8 cellular contexts compared by ENCODE assay signal in genomic region chr22:42368379-42369249, GRCh38.
DNase-seq lines count a peak whose midpoint lies in the region; ATAC-seq and TF ChIP-seq lines count a peak whose summit lies in the region.

No MANE protein-coding gene starts in this region.

- no peak for TF ChIP-seq POLR2A in HCT116 (IDR thresholded peaks at IDR 0.05; ENCODE audit: borderline replicate concordance, extremely low read depth, insufficient read depth, insufficient read length)

- H3K27me3 ChIP-seq in DND-41 (ENCODE audit: insufficient read depth, low read length, poor library complexity) (peaks cover 30% of the 10 kb centered on the region), HCT116 (ENCODE audit: insufficient read depth, low read length) (no peaks in the 10 kb centered on the region), lower lobe of right lung (ENCODE audit: low read depth) (peaks cover 37% of the 10 kb centered on the region)

- intact Hi-C loops in HCT116 (cut with micrococcal nuclease) (loop anchor here (2.0 kb wide), 1 partner anchor 200 kb away; no protein-coding TSS in a partner anchor), lower lobe of right lung (cut with DNase I) (no loop called here)

- peak overlapping the region in 1 of 2 experiments; percentile 53; a peak in 3 of 4 replicates for H3K4me3 ChIP-seq in DND-41 (ENCODE audit: low read depth in 1 of 2, low read length in 2 of 2)
- H3K4me3 ChIP-seq in HCT116 (replicated peaks in 1 of 2; ENCODE audit: low read depth in 1 of 2, low read length in 2 of 2): peak overlapping the region; percentile 86 to 94
- H3K4me3 ChIP-seq in lower lobe of right lung: peak overlapping the region; percentile 72

- POLR2A ChIA-PET in HCT116 (lab: Charles Lee): interaction anchor here (0.8 to 1.6 kb wide), 5 partner anchors 8 to 289 kb away, joined by 3 to 6 read pairs (median 3); partner anchors contain the start of gene SMDT1

- no peak overlapping the region for H3K9ac ChIP-seq in DND-41 (ENCODE audit: low read depth, low read length)
- H3K9ac ChIP-seq in HCT116 (ENCODE audit: low read length): peak overlapping the region; percentile 83

- peak overlapping the region; percentile 85 to 97 (median 89) for H3K4me3 Mint-ChIP-seq in brain
- H3K4me3 Mint-ChIP-seq in stimulated activated naive CD8-positive, alpha-beta T cell treated with anti-CD3 and anti-CD28 coated beads, Interleukin-15, amount 100 ng/mL, for 72 hours: peak overlapping the region; percentile 75 to 87

- H3K4me2 ChIP-seq in DND-41 (ENCODE audit: insufficient read depth, low read length) (peak overlapping the region; percentile 76), HCT116 (ENCODE audit: low read length) (peak overlapping the region; percentile 99)

- TF ChIP-seq CTCF in DND-41 (IDR thresholded peaks at IDR 0.05; ENCODE audit: borderline replicate concordance, extremely low read depth, low read length, poor library complexity, severe bottlenecking) (no peak), HCT116 (IDR thresholded peaks at IDR 0.05 in 2 of 3, conservative IDR thresholded peaks at IDR 0.05 in 1 of 3; ENCODE audit: borderline replicate concordance in 1 of 3, insufficient read depth in 1 of 3, low read depth in 2 of 3, low read length in 2 of 3) (no peak), brain (conservative IDR thresholded peaks at IDR 0.05) (no peak), lower lobe of right lung (IDR thresholded peaks at IDR 0.05) (no peak)

- peak; percentile 24; the same call in 1 of the 3 replicates for ATAC-seq in DND-41 (ENCODE audit: insufficient read depth, low read depth)
- ATAC-seq in HCT116: peak; percentile 45
- ATAC-seq in lower lobe of right lung: peak; percentile 44 to 51
- ATAC-seq in stimulated activated naive CD8-positive, alpha-beta T cell treated with anti-CD3 and anti-CD28 coated beads, Interleukin-15, amount 100 ng/mL, for 72 hours: peak; percentile 56
- no peak for ATAC-seq in GM18861 (IDR thresholded peaks at IDR 0.05; ENCODE audit: unreplicated experiment)

- peak; percentile 11 for DNase-seq in DND-41
- no peak for DNase-seq in HCT116 (ENCODE audit: low read depth, low spot score)
- DNase-seq in NCI-H526 treated with DMSO at 0.1 percent for 48 hours (lab: John Stamatoyannopoulos, UW): peak; percentile 25
- DNase-seq in lower lobe of right lung: peak; percentile 56
- peak; percentile 21 to 29 for DNase-seq in stimulated activated naive CD8-positive, alpha-beta T cell treated with anti-CD3 and anti-CD28 coated beads, Interleukin-15, amount 100 ng/mL, for 72 hours
- DNase-seq in DMS153 treated with DMSO at 0.1 percent for 48 hours (lab: John Stamatoyannopoulos, UW; ENCODE audit: unreplicated experiment): no peak

- TF ChIP-seq RAD21 in HCT116 (IDR thresholded peaks at IDR 0.05; ENCODE audit: low read depth): no peak

- no peaks in the 10 kb centered on the region for H3K9me2 ChIP-seq in HCT116 (ENCODE audit: insufficient read depth)

- peaks cover 82% of the 10 kb centered on the region for H3K4me1 Mint-ChIP-seq in brain
- H3K4me1 Mint-ChIP-seq in stimulated activated naive CD8-positive, alpha-beta T cell treated with anti-CD3 and anti-CD28 coated beads, Interleukin-15, amount 100 ng/mL, for 72 hours: peaks cover 33% of the 10 kb centered on the region

- H3K36me3 ChIP-seq in DND-41 (ENCODE audit: insufficient read depth, low read length) (no peaks in the 10 kb centered on the region), HCT116 (ENCODE audit: control insufficient read depth in 1 of 2, insufficient read depth in 2 of 2, low read length in 2 of 2) (0 out of 4 replicates have a peak, but pooled peaks cover 0 to 2% of the 10 kb centered on the region in 2 experiments), lower lobe of right lung (no peaks in the 10 kb centered on the region)

- peaks cover 26% of the 10 kb centered on the region for H3K27me3 Mint-ChIP-seq in brain
- H3K27me3 Mint-ChIP-seq in stimulated activated naive CD8-positive, alpha-beta T cell treated with anti-CD3 and anti-CD28 coated beads, Interleukin-15, amount 100 ng/mL, for 72 hours: peaks cover 51% of the 10 kb centered on the region

- no peaks in the 10 kb centered on the region for H3K9me3 ChIP-seq in DND-41 (ENCODE audit: insufficient read depth, low read length, severe bottlenecking)
- no peaks in the 10 kb centered on the region for H3K9me3 ChIP-seq in HCT116 (ENCODE audit: control insufficient read depth in 1 of 2, insufficient read depth in 1 of 2, low read depth in 1 of 2, low read length in 2 of 2)
- no peaks in the 10 kb centered on the region for H3K9me3 ChIP-seq in lower lobe of right lung

- H4K20me1 ChIP-seq in DND-41 (ENCODE audit: insufficient read depth, low read length) (peaks cover 10% of the 10 kb centered on the region), HCT116 (ENCODE audit: insufficient read depth) (no peaks in the 10 kb centered on the region)

- CTCF ChIA-PET in HCT116 (lab: Charles Lee): interaction anchor here (0.6 to 1.4 kb wide), 3 partner anchors 105 to 280 kb away, joined by 3 read pairs; no protein-coding TSS in a partner anchor

- peak overlapping the region in 3 of 5 experiments; percentile 96 to 99 (median 97) for H3K27ac Mint-ChIP-seq in brain
- H3K27ac Mint-ChIP-seq in stimulated activated naive CD8-positive, alpha-beta T cell treated with anti-CD3 and anti-CD28 coated beads, Interleukin-15, amount 100 ng/mL, for 72 hours: no peak overlapping the region

- H3K27ac ChIP-seq in DND-41 (ENCODE audit: low read length) (no peak overlapping the region), HCT116 (ENCODE audit: low read depth, low read length) (peak overlapping the region; percentile 73; the same call in 1 of the 2 replicates), lower lobe of right lung (no peak overlapping the region)

- peaks cover 0 to 12% (median 0%) of the 10 kb centered on the region in 5 experiments for H3K9me3 Mint-ChIP-seq in brain
- H3K9me3 Mint-ChIP-seq in stimulated activated naive CD8-positive, alpha-beta T cell treated with anti-CD3 and anti-CD28 coated beads, Interleukin-15, amount 100 ng/mL, for 72 hours: no peaks in the 10 kb centered on the region

- no peaks in the 10 kb centered on the region for H3K79me2 ChIP-seq in DND-41 (ENCODE audit: insufficient read depth, low read length)
- H3K79me2 ChIP-seq in HCT116 (ENCODE audit: insufficient read depth, low read length): peaks cover 23% of the 10 kb centered on the region; the same call in 1 of the 2 replicates

- TSS peak; percentile 43 for BruUV-seq in HCT116 (replicated peaks; lab: Mats Ljungman, UMichigan)

- RAD21 ChIA-PET in HCT116 (lab: Charles Lee; ENCODE audit: low non-redundant PET in 1 of 2, low total read pairs in 2 of 2, uncharacterized antibody in 2 of 2, unreplicated experiment in 2 of 2): no interaction called here

- H2AFZ ChIP-seq in DND-41 (ENCODE audit: low read depth, low read length): no peak overlapping the region; the same call in 1 of the 2 replicates
- no peak overlapping the region for H2AFZ ChIP-seq in HCT116 (ENCODE audit: low read depth, low read length, poor library complexity, severe bottlenecking)

- H3K4me1 ChIP-seq in DND-41 (ENCODE audit: insufficient read depth, low read length) (peaks cover 15% of the 10 kb centered on the region), HCT116 (ENCODE audit: control insufficient read depth in 1 of 2, insufficient read depth in 2 of 2, low read length in 2 of 2) (peaks cover 13 to 24% of the 10 kb centered on the region in 2 experiments), lower lobe of right lung (peaks cover 26% of the 10 kb centered on the region)

- no peaks in the 10 kb centered on the region for H3K36me3 Mint-ChIP-seq in brain

TF ChIP-seq in HCT116, 20 proteins besides CTCF, POLR2A, EP300 and RAD21:
- peak; percentile 87 for TF ChIP-seq POLR2AphosphoS5 (IDR thresholded peaks at IDR 0.05; ENCODE audit: low read depth, low read length)
- peak; percentile 87 for TF ChIP-seq MAX (IDR thresholded peaks at IDR 0.05)
- peak; percentile 6 for TF ChIP-seq YY1 (IDR thresholded peaks at IDR 0.05; ENCODE audit: extremely low read depth, insufficient replicate concordance, low read depth, low read length)
- TF ChIP-seq TCF7L2 (IDR thresholded peaks at IDR 0.05; ENCODE audit: borderline replicate concordance, extremely low read depth, insufficient read depth, insufficient read length): no peak
- TF ChIP-seq SP1 (IDR thresholded peaks at IDR 0.05; ENCODE audit: low read depth): no peak

Comparison
In these comparisons a context has a peak if more than half of its experiments do, and no peak if none do; other contexts are left out.
1. DNase-seq: peak in DND-41 (single experiment), NCI-H526 treated with DMSO at 0.1 percent for 48 hours (single experiment), lower lobe of right lung (single experiment) and stimulated activated naive CD8-positive, alpha-beta T cell treated with anti-CD3 and anti-CD28 coated beads, Interleukin-15, amount 100 ng/mL, for 72 hours (2 of 2); none in HCT116 (single experiment) and DMS153 treated with DMSO at 0.1 percent for 48 hours (single experiment).
2. H3K27ac Mint-ChIP-seq: peak in brain (3 of 5); none in stimulated activated naive CD8-positive, alpha-beta T cell treated with anti-CD3 and anti-CD28 coated beads, Interleukin-15, amount 100 ng/mL, for 72 hours (0 of 2).